ENCODE assay signal across 24 cellular contexts in genomic region chr18:58978916-58979315, GRCh38.
"Had no signal": no experiment of that assay in that cellular context is flagged by ENCODE, and none has a peak within 500 bp of the region (broad histone marks: within the 10 kb centered on the region; RNA-seq: fewer than 3 reads in every experiment).

No MANE protein-coding gene starts in this region.

- H3K27me3 Mint-ChIP-seq: dendritic cell treated with granulocyte-macrophage colony-stimulating factor and Interleukin-4, amounts not matched to agents 40 ng/mL and 50 ng/mL, for 4 days had no signal

- H3K9me3 Mint-ChIP-seq: dendritic cell treated with granulocyte-macrophage colony-stimulating factor and Interleukin-4, amounts not matched to agents 40 ng/mL and 50 ng/mL, for 4 days; effector memory CD8-positive, alpha-beta T cell had no signal

- ATAC-seq: effector memory CD8-positive, alpha-beta T cell; esophagus mucosa; foreskin keratinocyte; gastrocnemius medialis; gastroesophageal sphincter; heart left ventricle; heart right ventricle had no signal

- H3K4me1 ChIP-seq: colonic mucosa, esophagus squamous epithelium, foreskin keratinocyte had no signal

- H2AFZ ChIP-seq: hepatocyte had no signal

- H3K9me3 ChIP-seq: colonic mucosa, esophagus muscularis mucosa, esophagus squamous epithelium, gastrocnemius medialis, gastroesophageal sphincter, heart left ventricle, heart right ventricle had no signal

- H3K4me3 Mint-ChIP-seq: dendritic cell treated with granulocyte-macrophage colony-stimulating factor and Interleukin-4, amounts not matched to agents 40 ng/mL and 50 ng/mL, for 4 days; effector memory CD8-positive, alpha-beta T cell had no signal

- H3K27ac ChIP-seq: colonic mucosa, coronary artery, epithelial cell of prostate, esophagus muscularis mucosa, esophagus squamous epithelium, foreskin keratinocyte, gastroesophageal sphincter, heart left ventricle, heart right ventricle, hepatocyte had no signal

- H3K4me3 ChIP-seq: colonic mucosa, coronary artery, dorsolateral prefrontal cortex, esophagus muscularis mucosa, esophagus squamous epithelium, gastrocnemius medialis, gastroesophageal sphincter, heart left ventricle, heart right ventricle, hepatocyte had no signal

- H3K36me3 ChIP-seq: colonic mucosa had no signal

- DNase-seq: colonic mucosa; cortex of kidney; dermis blood vessel endothelial cell; dorsolateral prefrontal cortex; effector CD4-positive, alpha-beta T cell; effector CD8-positive, alpha-beta T cell; effector memory CD4-positive, alpha-beta T cell; effector memory CD8-positive, alpha-beta T cell; erythroblast; esophagus squamous epithelium; foreskin fibroblast; foreskin keratinocyte; foreskin melanocyte; gastrocnemius medialis; glutamatergic neuron; heart left ventricle; heart right ventricle had no signal

- H3K27me3 ChIP-seq: colonic mucosa, dorsolateral prefrontal cortex, esophagus muscularis mucosa, esophagus squamous epithelium, foreskin keratinocyte, gastrocnemius medialis, gastroesophageal sphincter, heart left ventricle, heart right ventricle, hepatocyte had no signal

- H3K4me2 ChIP-seq: hepatocyte had no signal

- H3K27ac Mint-ChIP-seq: dendritic cell treated with granulocyte-macrophage colony-stimulating factor and Interleukin-4, amounts not matched to agents 40 ng/mL and 50 ng/mL, for 4 days; effector memory CD8-positive, alpha-beta T cell had no signal
